In the genomic region with DNA sequence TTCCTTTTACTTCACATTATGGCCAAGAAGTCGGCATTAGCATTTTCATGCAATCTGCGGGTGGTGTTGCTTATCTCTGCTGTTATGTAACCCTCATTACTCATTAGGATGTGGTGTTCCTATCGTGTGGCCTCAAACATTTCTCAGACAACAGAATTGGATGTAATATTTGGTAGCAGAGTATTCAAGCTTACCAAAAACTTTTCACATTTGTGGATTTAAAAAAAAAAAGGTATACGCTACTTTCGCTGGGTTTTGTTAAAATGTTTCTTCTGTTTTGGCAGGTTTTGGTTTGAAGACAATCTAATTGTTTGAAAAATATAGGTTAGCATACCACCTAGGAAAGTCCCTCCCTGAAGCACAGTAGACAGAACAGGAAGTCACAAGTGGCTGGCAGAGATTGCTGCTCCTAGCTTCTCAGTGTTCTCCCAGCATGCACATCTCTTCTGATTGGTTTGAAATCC, we compare ENCODE assay signal across 9 cellular contexts.
DNase-seq lines count a peak whose midpoint lies in the region; ATAC-seq, FAIRE-seq and TF ChIP-seq lines count a peak whose summit lies in the region.
"Had no signal": no experiment of that assay in that cellular context is flagged by ENCODE, and none has a peak within 500 bp of the region (broad histone marks: within the 10 kb centered on the region; RNA-seq: fewer than 3 reads in every experiment).

No MANE protein-coding gene starts in this region.

- RAD21 ChIA-PET in GM12878 (lab: Charles Lee; ENCODE audit: unreplicated experiment): interaction anchor here (0.6 kb wide), 1 partner anchor 341 kb away, joined by 3 read pairs; no protein-coding TSS in a partner anchor

- SMC1A ChIA-PET in GM12878 (lab: Charles Lee; ENCODE audit: uncharacterized antibody, unreplicated experiment): interaction anchor here (0.8 to 1.8 kb wide), 5 partner anchors 9 to 124 kb away, joined by 3 to 5 read pairs (median 4); no protein-coding TSS in a partner anchor

- no peaks in the 10 kb centered on the region for H3K79me2 ChIP-seq in GM12878 (ENCODE audit: control insufficient read depth, insufficient read depth, low read length)

- 41% methylated on average over 5 of the region's 5 CpGs for WGBS in GM12878 (ENCODE audit: insufficient coverage, insufficient replicate concordance, low lambda C conversion rate, missing lambda C conversion rate)

- H3K4me1 ChIP-seq in GM12878 (ENCODE audit: control insufficient read depth, insufficient read depth, low read length): no peaks in the 10 kb centered on the region

- in situ Hi-C loops in GM12878 (cut with MboI): no loop called here

- CTCF ChIA-PET in GM12878 (lab: Yijun Ruan, JAX): interaction anchor here (1.2 kb wide), 1 partner anchor 9 kb away, joined by 5 read pairs; no protein-coding TSS in a partner anchor

- no TSS peak for BruUV-seq in GM12878 (replicated peaks; lab: Mats Ljungman, UMichigan)

- H3K4me2 ChIP-seq in GM12878 (ENCODE audit: control insufficient read depth, insufficient read depth): no peak overlapping the region

- H2AFZ ChIP-seq in GM12878 (ENCODE audit: control insufficient read depth, low read depth, low read length): no peak overlapping the region

- DNase-seq in AG09309 (ENCODE audit: low read depth) (peak; percentile 28), RCC 7860 (ENCODE audit: low spot score) (peak; percentile 30), GM12878 (ENCODE audit: low read depth, low spot score) (peak; percentile 45), HPDE6-E6E7 (ENCODE audit: extremely low spot score) (no peak)

- H3K27me3 ChIP-seq in GM12878 (replicated peaks in 1 of 2; ENCODE audit: control insufficient read depth in 2 of 2, insufficient read depth in 2 of 2, low read length in 1 of 2): no peaks in the 10 kb centered on the region

- H3K9me3 ChIP-seq in GM12878 (replicated peaks; ENCODE audit: control insufficient read depth, insufficient read depth, low read length): no peaks in the 10 kb centered on the region; the same call in 2 of the 3 replicates

- no peak overlapping the region for H3K9ac ChIP-seq in GM12878 (ENCODE audit: control insufficient read depth, insufficient read depth, low read length)

- no peak for TF ChIP-seq EP300 in GM12878 (IDR thresholded peaks at IDR 0.05; ENCODE audit: borderline replicate concordance in 1 of 2, control insufficient read depth in 1 of 2, low read depth in 2 of 2, low read length in 2 of 2)

- ATAC-seq in GM19468 (IDR thresholded peaks at IDR 0.05; ENCODE audit: extremely low read depth, unreplicated experiment) (peak; percentile 54), GM12878 (peak; percentile 88), GM19397 (IDR thresholded peaks at IDR 0.05; ENCODE audit: unreplicated experiment) (no peak), HG03460 (IDR thresholded peaks at IDR 0.05; ENCODE audit: unreplicated experiment) (no peak), GM21717 (IDR thresholded peaks at IDR 0.05; ENCODE audit: unreplicated experiment) (no peak)

- no peak for FAIRE-seq in RCC 7860 (lab: Jason Lieb, UNC)
- peak; percentile 66 for FAIRE-seq in GM12878 (lab: Jason Lieb, UNC)
- FAIRE-seq: G401.6 had no signal

- H3K27ac ChIP-seq in GM12878 (ENCODE audit: control insufficient read depth, insufficient read depth): no peak overlapping the region

- TF ChIP-seq CTCF in AG09309 (IDR thresholded peaks at IDR 0.05; ENCODE audit: control insufficient read depth, insufficient read depth, low read depth, low read length, missing control alignments) (no peak), GM12878 (IDR thresholded peaks at IDR 0.05 in 2 of 3, conservative IDR thresholded peaks at IDR 0.05 in 1 of 3; ENCODE audit: control insufficient read depth in 2 of 3, extremely low read depth in 1 of 3, insufficient read depth in 1 of 3, low read depth in 3 of 3, low read length in 3 of 3) (no peak)

- intact Hi-C loops in GM12878 (cut with micrococcal nuclease; ENCODE audit: unreplicated experiment): no loop called here

- no peak for TF ChIP-seq POLR2A in GM12878 (IDR thresholded peaks at IDR 0.05; ENCODE audit: low read depth, low read length)

- TF ChIP-seq RAD21 in GM12878 (IDR thresholded peaks at IDR 0.05; ENCODE audit: insufficient read depth, low read depth, low read length): no peak

- H4K20me1 ChIP-seq in GM12878 (ENCODE audit: control insufficient read depth, insufficient read depth): no peaks in the 10 kb centered on the region

- H3K36me3 ChIP-seq in GM12878 (ENCODE audit: control insufficient read depth in 2 of 2, insufficient read depth in 2 of 2, low read length in 1 of 2): no peaks in the 10 kb centered on the region

- H3K4me3 ChIP-seq in AG09309 (ENCODE audit: control insufficient read depth, low read depth, low read length) (no peak overlapping the region), GM12878 (no peak overlapping the region)

- POLR2A ChIA-PET in GM12878 (lab: Charles Lee): no interaction called here

TF ChIP-seq in GM12878, 131 proteins besides CTCF, POLR2A, EP300 and RAD21:
- 0 out of 2 replicates have a peak, but pooled peaks have one; percentile 8 for TF ChIP-seq IKZF1 (conservative IDR thresholded peaks at IDR 0.05)
- TF ChIP-seq, protein P1, sequence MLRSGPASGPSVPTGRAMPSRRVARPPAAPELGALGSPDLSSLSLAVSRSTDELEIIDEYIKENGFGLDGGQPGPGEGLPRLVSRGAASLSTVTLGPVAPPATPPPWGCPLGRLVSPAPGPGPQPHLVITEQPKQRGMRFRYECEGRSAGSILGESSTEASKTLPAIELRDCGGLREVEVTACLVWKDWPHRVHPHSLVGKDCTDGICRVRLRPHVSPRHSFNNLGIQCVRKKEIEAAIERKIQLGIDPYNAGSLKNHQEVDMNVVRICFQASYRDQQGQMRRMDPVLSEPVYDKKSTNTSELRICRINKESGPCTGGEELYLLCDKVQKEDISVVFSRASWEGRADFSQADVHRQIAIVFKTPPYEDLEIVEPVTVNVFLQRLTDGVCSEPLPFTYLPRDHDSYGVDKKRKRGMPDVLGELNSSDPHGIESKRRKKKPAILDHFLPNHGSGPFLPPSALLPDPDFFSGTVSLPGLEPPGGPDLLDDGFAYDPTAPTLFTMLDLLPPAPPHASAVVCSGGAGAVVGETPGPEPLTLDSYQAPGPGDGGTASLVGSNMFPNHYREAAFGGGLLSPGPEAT (IDR thresholded peaks at IDR 0.05; ENCODE audit: low read depth): peak; percentile 56; the same call in 1 of the 2 replicates
- TF ChIP-seq SPI1 (IDR thresholded peaks at IDR 0.05; ENCODE audit: borderline replicate concordance, insufficient read depth, low read depth, low read length): peak; percentile 45; the same call in 1 of the 2 replicates
- 0 out of 2 replicates have a peak, but pooled peaks have one; percentile 18 for TF ChIP-seq ATF7 (IDR thresholded peaks at IDR 0.05; ENCODE audit: low read depth)
- peak; percentile 26; the same call in 1 of the 2 replicates for TF ChIP-seq MTA2 (IDR thresholded peaks at IDR 0.05; ENCODE audit: low read depth)
- no peak for TF ChIP-seq NR2C1 (IDR thresholded peaks at IDR 0.05)
- no peak for TF ChIP-seq CEBPB (IDR thresholded peaks at IDR 0.05; ENCODE audit: borderline replicate concordance in 1 of 2, low read depth in 2 of 2, low read length in 2 of 2)

Comparison
In these comparisons a context has a peak if more than half of its experiments do, and no peak if none do; other contexts are left out.
1. ATAC-seq: peak in GM19468 (single experiment) and GM12878 (single experiment); none in GM19397 (single experiment), HG03460 (single experiment) and GM21717 (single experiment).